In genomic region chr2:85327757-85328617, GRCh38 we compare ENCODE assay signal across 8 cellular contexts. TPM values are rescaled to one million over a fixed set of nuclear protein-coding genes. Genes with fewer than 3 reads are reported as not detected.
DNase-seq lines count a peak whose midpoint lies in the region; ATAC-seq and TF ChIP-seq lines count a peak whose summit lies in the region.

TSS of gene TGOLN2 (minus strand) at chr2:85327989. CDS start at chr2:85327962, 27 bp downstream.

- H3K27me3 ChIP-seq in right atrium auricular region (no peaks in the 10 kb centered on the region), psoas muscle (ENCODE audit: insufficient read depth in 3 of 3, low read length in 2 of 3) (no peaks in the 10 kb centered on the region)

- DNase-seq in NCI-H187 treated with DMSO at 0.1 percent for 48 hours (lab: John Stamatoyannopoulos, UW) = peak; percentile 56
- peak; percentile 88 to 97 (median 91) for DNase-seq in T-helper 2 cell
- DNase-seq in right atrium auricular region (ENCODE audit: low spot score) = peak; percentile 91
- DNase-seq in psoas muscle = peak; percentile 94 to 97

- H3K4me3 ChIP-seq in right atrium auricular region (peak within 1 kb of the TSS; percentile 83 to 86), psoas muscle (peak within 1 kb of the TSS; percentile 89), urinary bladder (ENCODE audit: low read depth, low read length) (peak within 1 kb of the TSS; percentile 74)

- H3K9me3 ChIP-seq in right atrium auricular region (no peaks in the 10 kb centered on the region), psoas muscle (no peaks in the 10 kb centered on the region)

- H3K4me1 ChIP-seq in right atrium auricular region (peaks cover 0 to 44% of the 10 kb centered on the region in 2 donors), psoas muscle (peaks cover 28% of the 10 kb centered on the region), urinary bladder (ENCODE audit: insufficient read depth) (no peaks in the 10 kb centered on the region)

- H3K36me3 ChIP-seq in right atrium auricular region (peaks cover 16% of the 10 kb centered on the region), psoas muscle (ENCODE audit: insufficient read depth in 1 of 2, low read depth in 1 of 2) (peaks cover 4 to 19% of the 10 kb centered on the region in 2 donors), urinary bladder (ENCODE audit: insufficient read depth) (no peaks in the 10 kb centered on the region)

- ATAC-seq in GM18502 (IDR thresholded peaks at IDR 0.05; ENCODE audit: poor library complexity, unreplicated experiment) (peak; percentile 88), HG02943 (IDR thresholded peaks at IDR 0.05; ENCODE audit: low read depth, unreplicated experiment) (peak; percentile 89), psoas muscle (peak; percentile 97 to 98 (median 98))

- TF ChIP-seq CTCF in right atrium auricular region (IDR thresholded peaks at IDR 0.05) (no peak), psoas muscle (IDR thresholded peaks at IDR 0.05) (peak; percentile 12)

- intact Hi-C loops in psoas muscle (cut with DNase I) = no loop called here

- WGBS in psoas muscle, 3 donors = 0 to 1% (median 0%) methylated on average over 46 to 63 of the region's 63 CpGs
- WGBS in urinary bladder = under 1% methylated on average over 63 of the region's 63 CpGs

- H3K27ac ChIP-seq in angular gyrus (ENCODE audit: low read depth, low read length) (peak within 1 kb of the TSS; percentile 97), right atrium auricular region (peak within 1 kb of the TSS; percentile 96 to 97), psoas muscle (peak within 1 kb of the TSS; percentile 99), urinary bladder (ENCODE audit: low read depth) (peak within 1 kb of the TSS; percentile 99)

RNA-seq across cellular contexts. Expression of gene TGOLN2, which starts in this region (rescaled TPM):
- total RNA-seq in right atrium auricular region (10 to 100 TPM; 89.3 to 99.5 TPM), psoas muscle (10 to 100 TPM; 35.0 to 43.0 (median 36.9) TPM), urinary bladder (58.7 TPM)
- polyA plus RNA-seq in psoas muscle (10 to 100 TPM; 14.3 to 51.7 (median 21.9) TPM), urinary bladder (81.0 TPM)

Comparison
In these comparisons a context has a peak if more than half of its experiments do, and no peak if none do; other contexts are left out.
1. Peak in every context shown above with its lines: DNase-seq, ATAC-seq, H3K4me3 ChIP-seq and H3K27ac ChIP-seq.